Comparison of ENCODE assay signal across 23 cellular contexts in genomic region chr11:888290-889212, GRCh38. TPM values are rescaled to one million over a fixed set of nuclear protein-coding genes. Genes with fewer than 3 reads are reported as not detected.
DNase-seq lines count a peak whose midpoint lies in the region; ATAC-seq, FAIRE-seq and TF ChIP-seq lines count a peak whose summit lies in the region.
"Had no signal": no experiment of that assay in that cellular context is flagged by ENCODE, and none has a peak within 500 bp of the region (broad histone marks: within the 10 kb centered on the region; RNA-seq: fewer than 3 reads in every experiment).

No MANE protein-coding gene starts in this region.

- no TSS peak for BruUV-seq in K562 (replicated peaks; lab: Mats Ljungman, UMichigan)

- TF ChIP-seq POLR2A in K562 (conservative IDR thresholded peaks at IDR 0.05), result no peak

- H3K4me3 ChIP-seq in right cardiac atrium (ENCODE audit: low read length), result no peak overlapping the region
- no peak overlapping the region for H3K4me3 ChIP-seq in K562
- no peak overlapping the region for H3K4me3 ChIP-seq in mucosa of descending colon

- no peak overlapping the region for H2AFZ ChIP-seq in K562 (ENCODE audit: low read depth, low read length)

- peaks cover 7% of the 10 kb centered on the region for H3K36me3 Mint-ChIP-seq in glutamatergic neuron (ENCODE audit: unreplicated experiment)

- no peaks in the 10 kb centered on the region for H3K79me2 ChIP-seq in K562 (ENCODE audit: control insufficient read depth, insufficient read depth, low read length)

- ATAC-seq in right cardiac atrium (no peak), Right ventricle myocardium inferior (no peak), K562 (no peak), GM18867 (IDR thresholded peaks at IDR 0.05; ENCODE audit: unreplicated experiment) (no peak), HG03025 (IDR thresholded peaks at IDR 0.05; ENCODE audit: low FRiP score, unreplicated experiment) (no peak), mucosa of descending colon (no peak)
- ATAC-seq: PC-3, SK-N-SH treated with all-trans-retinoic acid at 6 μM for 48 hours had no signal

- H3K9me1 ChIP-seq in K562 (ENCODE audit: control insufficient read depth, insufficient read depth, low read length), result no peaks in the 10 kb centered on the region

- peak overlapping the region in 1 of 2 experiments; percentile 58; a peak in 1 of 4 replicates for H3K9ac ChIP-seq in K562 (ENCODE audit: insufficient read depth in 1 of 2, low read depth in 2 of 2, low read length in 2 of 2)

- no peaks in the 10 kb centered on the region for H3K9me3 ChIP-seq in right cardiac atrium (ENCODE audit: control insufficient read depth, low read length)
- no peaks in the 10 kb centered on the region for H3K9me3 ChIP-seq in K562 (replicated peaks; ENCODE audit: control insufficient read depth, insufficient read depth, low read depth, low read length)
- H3K9me3 ChIP-seq in mucosa of descending colon, result no peaks in the 10 kb centered on the region

- H3K4me1 ChIP-seq in right cardiac atrium (ENCODE audit: control insufficient read depth, insufficient read depth, low read length) (no peaks in the 10 kb centered on the region), K562 (replicated peaks in 1 of 2; ENCODE audit: control insufficient read depth in 2 of 2, insufficient read depth in 2 of 2, low read length in 2 of 2) (peaks cover 0 to 58% of the 10 kb centered on the region in 2 experiments; a peak in 2 of 5 replicates), mucosa of descending colon (ENCODE audit: low read depth) (no peaks in the 10 kb centered on the region)

- peak overlapping the region; percentile 30 for H3K4me3 Mint-ChIP-seq in glutamatergic neuron (ENCODE audit: unreplicated experiment)
- H3K4me3 Mint-ChIP-seq: B cell had no signal

- no peaks in the 10 kb centered on the region for H4K20me1 ChIP-seq in K562 (replicated peaks; ENCODE audit: control insufficient read depth, insufficient read depth, low read length)

- H3K4me1 Mint-ChIP-seq in glutamatergic neuron (ENCODE audit: low read depth, unreplicated experiment), result peaks cover 12% of the 10 kb centered on the region
- H3K4me1 Mint-ChIP-seq: B cell had no signal

- peaks cover 22% of the 10 kb centered on the region for H3K27me3 Mint-ChIP-seq in glutamatergic neuron (ENCODE audit: unreplicated experiment)
- H3K27me3 Mint-ChIP-seq: B cell had no signal

- WGBS in right cardiac atrium, result 91% methylated on average over 45 of the region's 45 CpGs
- 93% methylated on average over 32 of the region's 45 CpGs for WGBS in K562 (ENCODE audit: insufficient coverage, low coverage, missing lambda C conversion rate)

- TF ChIP-seq EP300 in K562 (IDR thresholded peaks at IDR 0.05; ENCODE audit: low read length), result no peak

- CTCF ChIA-PET in K562 (lab: Yijun Ruan, JAX; ENCODE audit: low intra/inter-chr PET ratio), result no interaction called here

- H3K27ac ChIP-seq in right cardiac atrium (ENCODE audit: low read length) (no peak overlapping the region), K562 (ENCODE audit: extremely low read depth, low read depth, low read length) (no peak overlapping the region)

- POLR2A ChIA-PET in K562 (lab: Yijun Ruan, JAX), result no interaction called here

- intact Hi-C loops in right cardiac atrium (cut with DNase I), result no loop called here
- intact Hi-C loops in Right ventricle myocardium inferior (cut with DNase I), result no loop called here
- intact Hi-C loops in K562 (cut with micrococcal nuclease), result no loop called here
- intact Hi-C loops in mucosa of descending colon (cut with DNase I, micrococcal nuclease), result no loop called here

- FAIRE-seq in K562 (lab: Jason Lieb, UNC), result no peak
- FAIRE-seq: GM12891, GM18507 had no signal

- in situ Hi-C loops in K562 (cut with MboI), result no loop called here

- H3K4me2 ChIP-seq in K562 (ENCODE audit: insufficient read depth, low read length), result no peak overlapping the region

- TF ChIP-seq CTCF in K562 (IDR thresholded peaks at IDR 0.05 in 2 of 3, conservative IDR thresholded peaks at IDR 0.05 in 1 of 3; ENCODE audit: insufficient read depth in 2 of 3, low read depth in 1 of 3, low read length in 3 of 3) (no peak), glutamatergic neuron (IDR thresholded peaks at IDR 0.05; ENCODE audit: partially characterized antibody, unreplicated experiment) (no peak), mucosa of descending colon (IDR thresholded peaks at IDR 0.05) (no peak)

- H3K36me3 ChIP-seq in K562 (ENCODE audit: control insufficient read depth, insufficient read depth, low read length) (peaks cover 64% of the 10 kb centered on the region; the same call in 1 of the 3 replicates), mucosa of descending colon (ENCODE audit: low read depth) (no peaks in the 10 kb centered on the region)

- H3K27me3 ChIP-seq in right cardiac atrium (ENCODE audit: control insufficient read depth, insufficient read depth), result no peaks in the 10 kb centered on the region
- no peaks in the 10 kb centered on the region for H3K27me3 ChIP-seq in K562 (ENCODE audit: control insufficient read depth in 2 of 2, insufficient read depth in 2 of 2, low read length in 2 of 2)

- H3K27ac Mint-ChIP-seq in glutamatergic neuron (ENCODE audit: unreplicated experiment), result peak overlapping the region; percentile 94
- H3K27ac Mint-ChIP-seq: B cell had no signal

- DNase-seq in right cardiac atrium (peak in 2 of 3 donors; percentile 38 to 59), Right ventricle myocardium inferior (ENCODE audit: missing footprints) (no peak), K562 (ENCODE audit: extremely low read depth in 1 of 4, low spot score in 3 of 4) (no peak), glutamatergic neuron (peak; percentile 47), HuH-7 (ENCODE audit: low spot score) (no peak), mucosa of descending colon (no peak)
- DNase-seq: COR-L47, DMS53, EL, GOT3, KBM-7, NCI-H1105 treated with DMSO at 0.1 percent for 48 hours, NCI-H187, NCI-H774, PC-3, RPMI8226, SIG-M5 had no signal

- H3K9me3 Mint-ChIP-seq in glutamatergic neuron (ENCODE audit: unreplicated experiment), result peaks cover 11% of the 10 kb centered on the region

- TF ChIP-seq RAD21 in K562 (CRISPR knock-in tag; conservative IDR thresholded peaks at IDR 0.05 in 1 of 2, IDR thresholded peaks at IDR 0.05 in 1 of 2), result no peak

RNA-seq across cellular contexts. Expression of gene CHID1, which starts 22.1 kb away (rescaled TPM):
- 10 to 100 TPM; 60.1 to 70.5 (median 65.8) TPM for total RNA-seq in right cardiac atrium
- 48.9 TPM for polyA plus RNA-seq in right cardiac atrium
- total RNA-seq in Right ventricle myocardium inferior, result 49.4 TPM
- 131 and 294 TPM in 2 replicates for total RNA-seq in K562 (2011; cell fraction: chromatin; rRNA removed; ENCODE audit: low replicate concordance)
- total RNA-seq in K562 (2011; cell fraction: nucleolus; rRNA removed), result 219 and 240 TPM in 2 replicates
- total RNA-seq in K562 (2011; cell fraction: nucleoplasm; rRNA removed), result 152 and 195 TPM in 2 replicates
- total RNA-seq in K562 (2014; rRNA removed), result 39.8 and 54.6 TPM in 2 replicates
- total RNA-seq in K562 (2014; rRNA removed; fragmentation: Illumina TruSeq; extraction: Trizol), result 14.2 and 22.4 TPM in 2 replicates
- 35.6 and 35.8 TPM in 2 replicates for total RNA-seq in K562 (2015; rRNA removed; fragmentation: Illumina TruSeq; extraction: Trizol)
- total RNA-seq in K562 (2021), result 108 and 114 TPM in 2 replicates
- polyA plus RNA-seq in K562 (2011; rRNA removed), result 46.0 and 56.3 TPM in 2 replicates
- 80.3 and 118 TPM in 2 replicates for polyA plus RNA-seq in K562 (2011; cell fraction: cytosol; rRNA removed)
- 57.2 and 75.5 TPM in 2 replicates for polyA plus RNA-seq in K562 (2011; cell fraction: nucleus; rRNA removed)
- 82.8 and 102 TPM in 2 replicates for polyA plus RNA-seq in K562 (2012)
- 67.7 and 81.6 TPM in 2 replicates for polyA plus RNA-seq in K562 (2014; fragmentation: Illumina TruSeq; extraction: Trizol)
- 10 to 100 TPM; 15.1 to 29.6 TPM for polyA plus RNA-seq in K562 (2014; fragmentation: Nextera tagmentation; extraction: Ambion mirVana)
- polyA plus RNA-seq in K562 (2014; rRNA removed), result 57.8 and 70.5 TPM in 2 replicates
- 48.8 and 59.6 TPM in 2 replicates for polyA minus RNA-seq in K562 (2011; rRNA and poly(A)+ RNA removed)
- polyA minus RNA-seq in K562 (2011; cell fraction: cytosol; rRNA and poly(A)+ RNA removed), result 54.2 and 58.6 TPM in 2 replicates
- polyA minus RNA-seq in K562 (2011; cell fraction: nucleus; rRNA and poly(A)+ RNA removed), result 29.0 and 29.1 TPM in 2 replicates
- 56.1 TPM for total RNA-seq in glutamatergic neuron (ENCODE audit: unreplicated experiment)
- total RNA-seq in mucosa of descending colon, result 10 to 100 TPM; 52.3 to 64.3 (median 55.3) TPM

RNA-seq across cellular contexts. Expression of gene AP2A2, which starts 37.1 kb away (rescaled TPM):
- total RNA-seq in right cardiac atrium (10 to 100 TPM; 45.8 to 55.0 (median 51.9) TPM), Right ventricle myocardium inferior (51.7 TPM), K562 (2014; rRNA removed) (8.1 and 11.0 TPM in 2 replicates), K562 (2014; rRNA removed; fragmentation: Illumina TruSeq; extraction: Trizol) (11.9 and 16.2 TPM in 2 replicates), K562 (2015; rRNA removed; fragmentation: Illumina TruSeq; extraction: Trizol) (19.8 and 22.8 TPM in 2 replicates), K562 (2021) (26.2 and 33.3 TPM in 2 replicates), glutamatergic neuron (ENCODE audit: unreplicated experiment) (228 TPM), mucosa of descending colon (100 to 1,000 TPM in 1 of 3 donors, 10 to 100 TPM in 2; 68.8 to 105 (median 99.5) TPM)
- polyA plus RNA-seq in right cardiac atrium (22.4 TPM), K562 (2011; rRNA removed) (27.7 and 30.6 TPM in 2 replicates), K562 (2014; fragmentation: Illumina TruSeq; extraction: Trizol) (29.5 and 41.7 TPM in 2 replicates), K562 (2014; fragmentation: Nextera tagmentation; extraction: Ambion mirVana) (1 to 10 TPM in 1 of 2 experiments, under 1 TPM in 1; 0.69 to 1.3 TPM), K562 (2014; rRNA removed) (15.2 and 16.7 TPM in 2 replicates)
- total RNA-seq in K562 (2011; cell fraction: chromatin; rRNA removed; ENCODE audit: low replicate concordance), result 125 and 255 TPM in 2 replicates
- total RNA-seq in K562 (2011; cell fraction: nucleolus; rRNA removed), result 84.6 and 90.9 TPM in 2 replicates
- total RNA-seq in K562 (2011; cell fraction: nucleoplasm; rRNA removed), result 84.5 and 112 TPM in 2 replicates
- polyA plus RNA-seq in K562 (2011; cell fraction: cytosol; rRNA removed), result 20.2 and 29.9 TPM in 2 replicates
- polyA plus RNA-seq in K562 (2011; cell fraction: nucleus; rRNA removed), result 82.5 and 86.1 TPM in 2 replicates
- polyA plus RNA-seq in K562 (2012), result 31.2 and 48.0 TPM in 2 replicates
- polyA minus RNA-seq in K562 (2011; rRNA and poly(A)+ RNA removed), result 21.8 and 29.8 TPM in 2 replicates
- 76.6 and 78.5 TPM in 2 replicates for polyA minus RNA-seq in K562 (2011; cell fraction: cytosol; rRNA and poly(A)+ RNA removed)
- polyA minus RNA-seq in K562 (2011; cell fraction: nucleus; rRNA and poly(A)+ RNA removed), result 26.1 and 39.5 TPM in 2 replicates

RNA-seq across cellular contexts. Expression of gene TSPAN4, which starts 45.9 kb away (rescaled TPM):
- 10 to 100 TPM; 36.6 to 45.1 (median 40.4) TPM for total RNA-seq in right cardiac atrium
- 41.3 TPM for polyA plus RNA-seq in right cardiac atrium
- total RNA-seq in Right ventricle myocardium inferior, result 43.8 TPM
- 19.4 and 74.3 TPM in 2 replicates for total RNA-seq in K562 (2011; cell fraction: chromatin; rRNA removed; ENCODE audit: low replicate concordance)
- total RNA-seq in K562 (2011; cell fraction: nucleolus; rRNA removed), result 78.6 and 92.9 TPM in 2 replicates
- 32.7 and 41.1 TPM in 2 replicates for total RNA-seq in K562 (2011; cell fraction: nucleoplasm; rRNA removed)
- 23.1 and 40.5 TPM in 2 replicates for total RNA-seq in K562 (2014; rRNA removed)
- 2.3 and 3.8 TPM in 2 replicates for total RNA-seq in K562 (2014; rRNA removed; fragmentation: Illumina TruSeq; extraction: Trizol)
- 15.7 and 16.7 TPM in 2 replicates for total RNA-seq in K562 (2015; rRNA removed; fragmentation: Illumina TruSeq; extraction: Trizol)
- total RNA-seq in K562 (2021), result 27.6 and 28.3 TPM in 2 replicates
- 21.5 and 42.1 TPM in 2 replicates for polyA plus RNA-seq in K562 (2011; rRNA removed)
- polyA plus RNA-seq in K562 (2011; cell fraction: cytosol; rRNA removed), result 46.2 and 103 TPM in 2 replicates
- 108 and 187 TPM in 2 replicates for polyA plus RNA-seq in K562 (2011; cell fraction: nucleus; rRNA removed)
- 26.1 and 35.7 TPM in 2 replicates for polyA plus RNA-seq in K562 (2012)
- polyA plus RNA-seq in K562 (2014; fragmentation: Illumina TruSeq; extraction: Trizol), result 5.6 and 19.8 TPM in 2 replicates
- polyA plus RNA-seq in K562 (2014; fragmentation: Nextera tagmentation; extraction: Ambion mirVana), result 1 to 10 TPM in 1 of 2 experiments, under 1 TPM in 1; 0.07 to 2.4 TPM
- polyA plus RNA-seq in K562 (2014; rRNA removed), result 31.0 and 33.0 TPM in 2 replicates
- polyA minus RNA-seq in K562 (2011; rRNA and poly(A)+ RNA removed), result 6.9 and 10.4 TPM in 2 replicates
- polyA minus RNA-seq in K562 (2011; cell fraction: cytosol; rRNA and poly(A)+ RNA removed), result 27.9 and 34.5 TPM in 2 replicates
- polyA minus RNA-seq in K562 (2011; cell fraction: nucleus; rRNA and poly(A)+ RNA removed), result 18.6 and 21.2 TPM in 2 replicates
- 82.5 TPM for total RNA-seq in glutamatergic neuron (ENCODE audit: unreplicated experiment)
- 10 to 100 TPM in 2 of 3 donors, 1 to 10 TPM in 1; 9.2 to 42.4 (median 24.7) TPM for total RNA-seq in mucosa of descending colon

RNA-seq across cellular contexts. Expression of gene POLR2L, which starts 46.2 kb away (rescaled TPM):
- total RNA-seq in right cardiac atrium, result 100 to 1,000 TPM; 147 to 223 (median 191) TPM
- 278 TPM for polyA plus RNA-seq in right cardiac atrium
- 298 TPM for total RNA-seq in Right ventricle myocardium inferior
- total RNA-seq in K562 (2011; cell fraction: chromatin; rRNA removed; ENCODE audit: low replicate concordance), result 11.3 and 43.7 TPM in 2 replicates
- 55.9 and 78.4 TPM in 2 replicates for total RNA-seq in K562 (2011; cell fraction: nucleolus; rRNA removed)
- total RNA-seq in K562 (2011; cell fraction: nucleoplasm; rRNA removed), result 39.7 and 45.6 TPM in 2 replicates
- 688 and 1,043 TPM in 2 replicates for total RNA-seq in K562 (2014; rRNA removed)
- total RNA-seq in K562 (2014; rRNA removed; fragmentation: Illumina TruSeq; extraction: Trizol), result 21.4 and 38.3 TPM in 2 replicates
- 170 and 171 TPM in 2 replicates for total RNA-seq in K562 (2015; rRNA removed; fragmentation: Illumina TruSeq; extraction: Trizol)
- 217 and 237 TPM in 2 replicates for total RNA-seq in K562 (2021)
- 40.7 and 91.6 TPM in 2 replicates for polyA plus RNA-seq in K562 (2011; rRNA removed)
- polyA plus RNA-seq in K562 (2011; cell fraction: cytosol; rRNA removed), result 76.1 and 201 TPM in 2 replicates
- 112 and 200 TPM in 2 replicates for polyA plus RNA-seq in K562 (2011; cell fraction: nucleus; rRNA removed)
- polyA plus RNA-seq in K562 (2012), result 226 and 569 TPM in 2 replicates
- 48.1 and 191 TPM in 2 replicates for polyA plus RNA-seq in K562 (2014; fragmentation: Illumina TruSeq; extraction: Trizol)
- 100 to 1,000 TPM in 1 of 2 experiments, 10 to 100 TPM in 1; 97.7 to 108 TPM for polyA plus RNA-seq in K562 (2014; fragmentation: Nextera tagmentation; extraction: Ambion mirVana)
- polyA plus RNA-seq in K562 (2014; rRNA removed), result 350 and 635 TPM in 2 replicates
- polyA minus RNA-seq in K562 (2011; rRNA and poly(A)+ RNA removed), result 35.2 and 74.3 TPM in 2 replicates
- polyA minus RNA-seq in K562 (2011; cell fraction: cytosol; rRNA and poly(A)+ RNA removed), result 127 and 132 TPM in 2 replicates
- polyA minus RNA-seq in K562 (2011; cell fraction: nucleus; rRNA and poly(A)+ RNA removed), result 29.1 and 33.3 TPM in 2 replicates
- 106 TPM for total RNA-seq in glutamatergic neuron (ENCODE audit: unreplicated experiment)
- 10 to 100 TPM; 67.1 to 86.8 (median 82.1) TPM for total RNA-seq in mucosa of descending colon

RNA-seq across cellular contexts. Expression of gene CD151, which starts 55.8 kb away (rescaled TPM):
- total RNA-seq in right cardiac atrium, result 100 to 1,000 TPM; 406 to 517 (median 443) TPM
- polyA plus RNA-seq in right cardiac atrium, result 671 TPM
- 462 TPM for total RNA-seq in Right ventricle myocardium inferior
- total RNA-seq in K562 (2011; cell fraction: chromatin; rRNA removed; ENCODE audit: low replicate concordance), result 104 and 449 TPM in 2 replicates
- total RNA-seq in K562 (2011; cell fraction: nucleolus; rRNA removed), result 583 and 614 TPM in 2 replicates
- 235 and 299 TPM in 2 replicates for total RNA-seq in K562 (2011; cell fraction: nucleoplasm; rRNA removed)
- 141 and 185 TPM in 2 replicates for total RNA-seq in K562 (2014; rRNA removed)
- 40.0 and 65.9 TPM in 2 replicates for total RNA-seq in K562 (2014; rRNA removed; fragmentation: Illumina TruSeq; extraction: Trizol)
- 121 and 140 TPM in 2 replicates for total RNA-seq in K562 (2015; rRNA removed; fragmentation: Illumina TruSeq; extraction: Trizol)
- 187 and 189 TPM in 2 replicates for total RNA-seq in K562 (2021)
- polyA plus RNA-seq in K562 (2011; rRNA removed), result 179 and 218 TPM in 2 replicates
- polyA plus RNA-seq in K562 (2011; cell fraction: cytosol; rRNA removed), result 332 and 568 TPM in 2 replicates
- polyA plus RNA-seq in K562 (2011; cell fraction: nucleus; rRNA removed), result 363 and 514 TPM in 2 replicates
- polyA plus RNA-seq in K562 (2012), result 181 and 228 TPM in 2 replicates
- 95.6 and 190 TPM in 2 replicates for polyA plus RNA-seq in K562 (2014; fragmentation: Illumina TruSeq; extraction: Trizol)
- 1 to 10 TPM; 2.3 to 6.5 TPM for polyA plus RNA-seq in K562 (2014; fragmentation: Nextera tagmentation; extraction: Ambion mirVana)
- polyA plus RNA-seq in K562 (2014; rRNA removed), result 187 and 238 TPM in 2 replicates
- 64.7 and 146 TPM in 2 replicates for polyA minus RNA-seq in K562 (2011; rRNA and poly(A)+ RNA removed)
- 86.1 and 96.6 TPM in 2 replicates for polyA minus RNA-seq in K562 (2011; cell fraction: cytosol; rRNA and poly(A)+ RNA removed)
- 94.5 and 98.4 TPM in 2 replicates for polyA minus RNA-seq in K562 (2011; cell fraction: nucleus; rRNA and poly(A)+ RNA removed)
- total RNA-seq in glutamatergic neuron (ENCODE audit: unreplicated experiment), result 346 TPM
- total RNA-seq in mucosa of descending colon, result 100 to 1,000 TPM; 364 to 415 (median 378) TPM

Comparison
In these comparisons a context has a peak if more than half of its experiments do, and no peak if none do; other contexts are left out.
1. DNase-seq: peak in right cardiac atrium (2 of 3) and glutamatergic neuron (single experiment); none in Right ventricle myocardium inferior (single experiment), K562 (0 of 4), HuH-7 (single experiment) and mucosa of descending colon (0 of 3).